In the genomic region with DNA sequence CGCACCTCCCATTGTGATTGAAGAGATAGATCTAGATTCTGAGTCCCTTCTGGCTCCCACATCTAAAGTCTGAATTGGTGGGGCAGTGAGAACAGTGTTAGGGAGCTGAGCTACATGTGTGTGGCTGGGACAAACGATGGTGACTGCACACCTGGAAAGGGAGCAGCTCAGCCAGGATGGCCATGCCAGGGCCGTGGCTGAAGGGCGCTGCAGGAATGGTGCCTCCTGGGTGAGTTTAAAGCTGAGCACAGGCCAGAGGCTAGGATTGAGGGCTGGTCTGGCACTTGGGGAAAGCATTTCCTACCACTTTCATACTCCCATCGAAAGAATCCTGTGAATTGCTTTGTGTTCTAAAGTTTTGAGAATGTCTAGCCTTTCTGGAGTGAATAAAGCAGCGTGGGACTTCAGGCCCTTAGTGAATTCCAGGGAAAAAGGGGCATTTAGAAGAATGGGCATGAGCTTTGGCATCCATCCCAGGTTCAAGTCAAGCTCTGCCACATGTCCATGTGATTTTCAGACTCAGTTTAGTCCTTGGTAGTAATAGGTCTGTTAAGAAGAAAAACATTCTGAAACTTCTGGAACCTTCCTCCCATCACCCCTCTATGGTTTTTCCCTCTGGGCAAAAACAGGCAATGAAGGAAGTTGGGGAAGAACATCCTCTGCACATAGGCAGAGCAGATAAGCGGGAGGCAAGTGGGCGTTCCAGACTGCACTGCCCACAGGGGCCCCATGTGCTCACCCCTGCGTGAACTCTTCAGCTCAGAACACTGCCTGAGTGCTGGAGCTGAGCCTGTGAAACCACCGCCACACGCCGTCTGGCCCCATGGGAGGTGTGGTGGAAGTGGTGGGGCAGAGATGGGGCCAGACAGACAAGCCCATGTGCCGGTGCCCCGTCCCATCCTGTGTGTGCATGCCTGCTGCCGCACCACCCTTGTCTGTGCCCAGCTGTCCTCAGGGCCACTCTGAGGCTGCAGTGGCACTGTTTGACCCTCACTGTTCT, we compare ENCODE assay signal across 6 cellular contexts. TPM values are rescaled to one million over a fixed set of nuclear protein-coding genes. Genes with fewer than 3 reads are reported as not detected.
DNase-seq lines count a peak whose midpoint lies in the region; ATAC-seq and TF ChIP-seq lines count a peak whose summit lies in the region.

No MANE protein-coding gene starts in this region.

- no peaks in the 10 kb centered on the region for H3K27me3 Mint-ChIP-seq in stimulated activated memory B cell treated with anti-CD40 and anti-IgM and Interleukin-4, amounts not matched to agents 10 μg/mL and 1 μg/mL and 100 μg/mL, for 72 hours

- CTCF ChIA-PET in OCI-LY7 (lab: Charles Lee; ENCODE audit: unreplicated experiment), result interaction anchor here (0.6 to 1.1 kb wide), 2 partner anchors 22 to 23 kb away, joined by 3 read pairs; no protein-coding TSS in a partner anchor

- no peak overlapping the region for H3K4me3 ChIP-seq in OCI-LY7 (ENCODE audit: low read depth, low read length, poor library complexity, severe bottlenecking)

- no peaks in the 10 kb centered on the region for H3K79me2 ChIP-seq in OCI-LY7 (ENCODE audit: insufficient read depth, low read depth, low read length)

- peak; percentile 100 for ATAC-seq in stimulated activated memory B cell treated with anti-CD40 and anti-IgM and Interleukin-4, amounts not matched to agents 10 μg/mL and 1 μg/mL and 100 μg/mL, for 72 hours

- H3K27ac ChIP-seq in OCI-LY7 (ENCODE audit: low read depth, low read length, poor library complexity, severe bottlenecking), result no peak overlapping the region

- no peaks in the 10 kb centered on the region for H3K9me2 ChIP-seq in OCI-LY7 (ENCODE audit: insufficient read depth, low read length)

- no peak overlapping the region for H3K4me3 Mint-ChIP-seq in stimulated activated memory B cell treated with anti-CD40 and anti-IgM and Interleukin-4, amounts not matched to agents 10 μg/mL and 1 μg/mL and 100 μg/mL, for 72 hours

- no peak for TF ChIP-seq CTCF in OCI-LY7 (conservative IDR thresholded peaks at IDR 0.05; ENCODE audit: low read length)

- DNase-seq in SKM-1 treated with dmso at 0.1 percent for 144 hours (lab: John Stamatoyannopoulos, UW; ENCODE audit: unreplicated experiment) (peak; percentile 48), SKM-1 (lab: John Stamatoyannopoulos, UW; ENCODE audit: unreplicated experiment) (no peak), OCI-LY7 (ENCODE audit: low spot score) (peak; percentile 51), LoVo (ENCODE audit: low spot score) (no peak), NCI-H2196 (lab: John Stamatoyannopoulos, UW; ENCODE audit: unreplicated experiment) (no peak)

- H3K4me1 Mint-ChIP-seq in stimulated activated memory B cell treated with anti-CD40 and anti-IgM and Interleukin-4, amounts not matched to agents 10 μg/mL and 1 μg/mL and 100 μg/mL, for 72 hours, result peaks cover 37% of the 10 kb centered on the region

- peaks cover 96% of the 10 kb centered on the region for H3K36me3 Mint-ChIP-seq in stimulated activated memory B cell treated with anti-CD40 and anti-IgM and Interleukin-4, amounts not matched to agents 10 μg/mL and 1 μg/mL and 100 μg/mL, for 72 hours

- H3K4me1 ChIP-seq in OCI-LY7 (ENCODE audit: insufficient read depth, low read length, poor library complexity, severe bottlenecking), result peaks cover 22% of the 10 kb centered on the region

- H4K20me1 ChIP-seq in OCI-LY7 (ENCODE audit: insufficient read depth, low read length), result no peaks in the 10 kb centered on the region

- no peak overlapping the region for H2AFZ ChIP-seq in OCI-LY7 (ENCODE audit: low read length)

- BruUV-seq in OCI-LY7 (replicated peaks; lab: Mats Ljungman, UMichigan), result no TSS peak

- no peaks in the 10 kb centered on the region for H3K9me3 Mint-ChIP-seq in stimulated activated memory B cell treated with anti-CD40 and anti-IgM and Interleukin-4, amounts not matched to agents 10 μg/mL and 1 μg/mL and 100 μg/mL, for 72 hours

- H3K9me3 ChIP-seq in OCI-LY7 (ENCODE audit: low read length), result no peaks in the 10 kb centered on the region

- H3K27ac Mint-ChIP-seq in stimulated activated memory B cell treated with anti-CD40 and anti-IgM and Interleukin-4, amounts not matched to agents 10 μg/mL and 1 μg/mL and 100 μg/mL, for 72 hours, result peak overlapping the region; percentile 37

- POLR2A ChIA-PET in OCI-LY7 (lab: Charles Lee), result interaction anchor here (1.3 kb wide), 1 partner anchor 28 kb away, joined by 4 read pairs; no protein-coding TSS in a partner anchor

- peaks cover 51% of the 10 kb centered on the region for H3K36me3 ChIP-seq in OCI-LY7 (ENCODE audit: insufficient read depth, low read length)

- no peak overlapping the region for H3K4me2 ChIP-seq in OCI-LY7 (ENCODE audit: low read length)

- intact Hi-C loops in OCI-LY7 (cut with micrococcal nuclease; ENCODE audit: unreplicated experiment), result no loop called here

RNA-seq across cellular contexts. Expression of a gene that starts 12.9 kb away (rescaled TPM):
- 0.08 TPM in 1 of 2 replicates, not detected in the other for total RNA-seq in OCI-LY7 (2014; rRNA removed; shearing (Covaris generic))
- 0.22 TPM in 1 of 2 replicates, not detected in the other for total RNA-seq in OCI-LY7 (2022)

RNA-seq across cellular contexts. Expression of a gene that starts 40.8 kb away (rescaled TPM):
- 29.2 and 31.9 TPM in 2 replicates for total RNA-seq in OCI-LY7 (2014; rRNA removed; shearing (Covaris generic))
- 31.5 and 35.5 TPM in 2 replicates for total RNA-seq in OCI-LY7 (2022)

RNA-seq across cellular contexts. Expression of a gene that starts 41.4 kb away (rescaled TPM):
- 27.7 and 29.9 TPM in 2 replicates for total RNA-seq in OCI-LY7 (2014; rRNA removed; shearing (Covaris generic))
- total RNA-seq in OCI-LY7 (2022), result 51.5 and 51.8 TPM in 2 replicates

RNA-seq across cellular contexts. Expression of a gene that starts 59.0 kb away (rescaled TPM):
- total RNA-seq in OCI-LY7 (2014; rRNA removed; shearing (Covaris generic)), result 98.9 and 121 TPM in 2 replicates
- 119 and 120 TPM in 2 replicates for total RNA-seq in OCI-LY7 (2022)

Comparison
In these comparisons a context has a peak if more than half of its experiments do, and no peak if none do; other contexts are left out.
1. DNase-seq: peak in SKM-1 treated with dmso at 0.1 percent for 144 hours (single experiment) and OCI-LY7 (single experiment); none in SKM-1 (single experiment), LoVo (single experiment) and NCI-H2196 (single experiment).